12 cellular contexts compared by ENCODE assay signal in the genomic region with DNA sequence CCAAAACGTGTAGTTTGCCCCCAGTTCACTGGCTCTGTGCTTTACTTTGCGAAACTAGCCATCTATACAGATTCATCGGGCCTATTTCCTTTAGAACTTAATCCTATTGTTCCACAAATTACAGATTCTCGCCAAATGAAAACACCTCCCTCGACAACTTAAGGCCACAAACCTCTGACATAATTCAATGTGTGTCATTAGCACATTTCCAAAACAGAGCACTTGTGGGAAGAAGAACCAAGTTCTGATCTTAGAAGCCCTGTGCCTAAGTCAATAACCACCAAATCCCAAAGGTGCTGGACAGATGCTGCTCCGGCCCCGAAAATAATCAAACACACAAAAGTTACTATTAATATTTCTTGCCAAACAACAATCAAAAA.
DNase-seq lines count a peak whose midpoint lies in the region; FAIRE-seq and TF ChIP-seq lines count a peak whose summit lies in the region.
"Had no signal": no experiment of that assay in that cellular context is flagged by ENCODE, and none has a peak within 500 bp of the region (broad histone marks: within the 10 kb centered on the region; RNA-seq: fewer than 3 reads in every experiment).

No MANE protein-coding gene starts in this region.

- in situ Hi-C loops in GM23248 (cut with MboI) = no loop called here

- dilution Hi-C loops in keratinocyte (cut with MboI; ENCODE audit: extremely low pct_ligation_motif_present, low sequenced_read_pairs) = no loop called here

- FAIRE-seq in keratinocyte (lab: Jason Lieb, UNC) (no peak), RCC 7860 (lab: Jason Lieb, UNC) (no peak)
- FAIRE-seq: GM12892 had no signal

- H3K27me3 ChIP-seq in GM23248 (replicated peaks; ENCODE audit: insufficient read depth) = no peaks in the 10 kb centered on the region
- H3K27me3 ChIP-seq in keratinocyte (ENCODE audit: control insufficient read depth, extremely low read depth, insufficient read depth, low read length) = no peaks in the 10 kb centered on the region
- H3K27me3 ChIP-seq in skeletal muscle tissue (ENCODE audit: control insufficient read depth in 3 of 3, insufficient read depth in 3 of 3, low read length in 3 of 3) = no peaks in the 10 kb centered on the region

- H3K27ac ChIP-seq in GM23248 (peak overlapping the region; percentile 88), angular gyrus (ENCODE audit: low read depth, low read length) (peak overlapping the region; percentile 73), keratinocyte (ENCODE audit: control insufficient read depth, insufficient read depth, low read length) (peak overlapping the region; percentile 62), skeletal muscle tissue (ENCODE audit: low read depth, low read length) (peak overlapping the region; percentile 69)

- H3K79me2 ChIP-seq in GM23248 (ENCODE audit: insufficient read depth) = peaks cover 95% of the 10 kb centered on the region
- peaks cover 29% of the 10 kb centered on the region for H3K79me2 ChIP-seq in keratinocyte (ENCODE audit: control insufficient read depth, insufficient read depth, low read length)

- DNase-seq in GM23248 (no peak), keratinocyte (ENCODE audit: low read depth, low spot score) (no peak), hepatic stellate cell (ENCODE audit: low spot score) (no peak), RCC 7860 (ENCODE audit: low spot score) (no peak), NCI-H1105 (lab: John Stamatoyannopoulos, UW) (no peak)
- DNase-seq in central memory CD4-positive, alpha-beta T cell = no peak
- DNase-seq: activated CD4-positive, alpha-beta T cell treated with anti-CD3 and anti-CD28 coated beads for 4 hours; Calu3; NCI-H345 had no signal

- H3K36me3 ChIP-seq in GM23248 (ENCODE audit: low read depth) = peaks cover 5% of the 10 kb centered on the region; the same call in 1 of the 2 replicates
- H3K36me3 ChIP-seq in keratinocyte (ENCODE audit: control insufficient read depth in 2 of 2, extremely low read depth in 1 of 2, insufficient read depth in 2 of 2, low read length in 2 of 2) = peaks cover 3 to 18% of the 10 kb centered on the region in 2 experiments
- peaks cover 2 to 15% (median 6%) of the 10 kb centered on the region in 3 donors for H3K36me3 ChIP-seq in skeletal muscle tissue (ENCODE audit: control insufficient read depth in 3 of 3, insufficient read depth in 3 of 3, low read length in 3 of 3)

- H3K9me2 ChIP-seq in GM23248 (ENCODE audit: insufficient read depth) = no peaks in the 10 kb centered on the region

- H3K4me1 ChIP-seq in GM23248 (ENCODE audit: insufficient read depth) = peaks cover 61% of the 10 kb centered on the region
- peaks cover 28% of the 10 kb centered on the region for H3K4me1 ChIP-seq in keratinocyte (ENCODE audit: control insufficient read depth, extremely low read depth, insufficient read depth, low read length)
- peaks cover 78 to 93% (median 86%) of the 10 kb centered on the region in 3 donors for H3K4me1 ChIP-seq in skeletal muscle tissue (ENCODE audit: control insufficient read depth in 3 of 3, insufficient read depth in 3 of 3, low read length in 3 of 3)

- peak overlapping the region; percentile 35 for H3K4me3 ChIP-seq in GM23248
- H3K4me3 ChIP-seq in keratinocyte (ENCODE audit: control insufficient read depth in 2 of 3, extremely low read depth in 1 of 3, insufficient read depth in 2 of 3, low read depth in 1 of 3, low read length in 3 of 3) = no peak overlapping the region
- H3K4me3 ChIP-seq in skeletal muscle tissue (ENCODE audit: low read length in 3 of 3) = peak overlapping the region in 2 of 3 donors; percentile 9 to 17

- H3F3A ChIP-seq in GM23248 (ENCODE audit: insufficient read depth) = peaks cover 50% of the 10 kb centered on the region

- H2AFZ ChIP-seq in GM23248 = no peak overlapping the region
- no peak overlapping the region for H2AFZ ChIP-seq in keratinocyte (ENCODE audit: control insufficient read depth, low read length)

- peak overlapping the region; percentile 70 for H3K4me2 ChIP-seq in GM23248 (ENCODE audit: unreplicated experiment)
- H3K4me2 ChIP-seq in keratinocyte (ENCODE audit: control insufficient read depth, extremely low read depth, insufficient read depth, low read depth, low read length) = peak overlapping the region; percentile 35

- peaks cover 2% of the 10 kb centered on the region for H3K9me1 ChIP-seq in keratinocyte (ENCODE audit: control insufficient read depth, extremely low read depth, insufficient read depth, low read length)

- H3K9ac ChIP-seq in GM23248 (peak overlapping the region; percentile 71), keratinocyte (ENCODE audit: control insufficient read depth, extremely low read depth, insufficient read depth, low read length) (peak overlapping the region; percentile 34), skeletal muscle tissue (ENCODE audit: low read depth in 1 of 3, low read length in 3 of 3) (peak overlapping the region in 1 of 3 donors; percentile 5)

- H3K9me3 ChIP-seq in GM23248 (ENCODE audit: low read depth) = no peaks in the 10 kb centered on the region
- no peaks in the 10 kb centered on the region for H3K9me3 ChIP-seq in keratinocyte (ENCODE audit: control insufficient read depth, low read depth, low read length)
- H3K9me3 ChIP-seq in skeletal muscle tissue (ENCODE audit: control insufficient read depth in 3 of 3, low read length in 3 of 3) = no peaks in the 10 kb centered on the region

- WGBS in GM23248 (ENCODE audit: low coverage in 1 of 2, low lambda C conversion rate in 2 of 2, missing lambda C conversion rate in 2 of 2), 2 experiments = 27 to 29% methylated on average over 7 of the region's 7 CpGs

- TF ChIP-seq CTCF in keratinocyte (optimal IDR thresholded peaks at IDR 0.05 in 1 of 3, IDR thresholded peaks at IDR 0.05 in 1 of 3, conservative IDR thresholded peaks at IDR 0.05 in 1 of 3; ENCODE audit: extremely low read depth in 1 of 3, insufficient read depth in 2 of 3, low read length in 3 of 3) = no peak

- H4K20me1 ChIP-seq in GM23248 (ENCODE audit: insufficient read depth) (no peaks in the 10 kb centered on the region), keratinocyte (ENCODE audit: control insufficient read depth, extremely low read depth, insufficient read depth, low read length) (peaks cover 4% of the 10 kb centered on the region)

Comparison
In these comparisons a context has a peak if more than half of its experiments do, and no peak if none do; other contexts are left out.
1. H3K4me3 ChIP-seq: peak in GM23248 (single experiment) and skeletal muscle tissue (2 of 3); none in keratinocyte (0 of 3).
2. Peak in every context shown above with its lines, with median percentiles within 50 percentile points of each other: H3K27ac ChIP-seq.